24 cellular contexts compared by ENCODE assay signal in genomic region chr12:5549011-5549410, GRCh38.
DNase-seq lines count a peak whose midpoint lies in the region; ATAC-seq, FAIRE-seq and TF ChIP-seq lines count a peak whose summit lies in the region.
"Had no signal": no experiment of that assay in that cellular context is flagged by ENCODE, and none has a peak within 500 bp of the region (broad histone marks: within the 10 kb centered on the region; RNA-seq: fewer than 3 reads in every experiment).

No MANE protein-coding gene starts in this region.

- no peak for FAIRE-seq in H1 (lab: Jason Lieb, UNC)
- FAIRE-seq: A549, GM12892, GM18507, HTR-8/SVneo had no signal

- H3K36me3 Mint-ChIP-seq in WTC11: peaks cover 4% of the 10 kb centered on the region
- no peaks in the 10 kb centered on the region for H3K36me3 Mint-ChIP-seq in activated naive CD4-positive, alpha-beta T cell treated with anti-CD3 and anti-CD28 coated beads for 36 hours (ENCODE audit: low read depth)
- H3K36me3 Mint-ChIP-seq: IgD-negative memory B cell had no signal

- H4K20me1 ChIP-seq in H1 (replicated peaks in 1 of 2; ENCODE audit: control insufficient read depth in 1 of 2, insufficient read depth in 2 of 2, low read length in 2 of 2): no peaks in the 10 kb centered on the region

- WGBS in H1 (ENCODE audit: extremely low coverage in 1 of 2, insufficient coverage in 1 of 2, insufficient read length in 1 of 2, insufficient replicate concordance in 2 of 2, low coverage in 1 of 2, low lambda C conversion rate in 2 of 2, missing lambda C conversion rate in 1 of 2), 2 experiments: 98% methylated on average over 5 of the region's 5 CpGs; no CpG with 5 or more reads in 1 of the 2 experiments

- H3K4me3 Mint-ChIP-seq in WTC11: no peak overlapping the region
- H3K4me3 Mint-ChIP-seq in activated naive CD4-positive, alpha-beta T cell treated with anti-CD3 and anti-CD28 coated beads for 36 hours: no peak overlapping the region
- H3K4me3 Mint-ChIP-seq: CD4-positive, alpha-beta T cell; GM23338; HFFc6; IgD-negative memory B cell had no signal

- TF ChIP-seq POLR2A in H1 (IDR thresholded peaks at IDR 0.05; ENCODE audit: control extremely low read depth in 1 of 2, low read depth in 2 of 2, low read length in 2 of 2): no peak

- H3K56ac ChIP-seq in H1 (replicated peaks; ENCODE audit: insufficient read length, low read depth, low read length): no peak overlapping the region

- ATAC-seq in upper lobe of right lung (peak; percentile 13), WTC11 (no peak)
- ATAC-seq: A549, GM23338, HCT116 had no signal

- CTCF ChIA-PET in H1 (lab: Charles Lee; ENCODE audit: partially characterized antibody) (interaction anchor here (1.3 to 2.2 kb wide), 3 partner anchors 8 to 100 kb away, joined by 3 to 9 read pairs (median 3); no protein-coding TSS in a partner anchor), WTC11 (lab: Charles Lee) (no interaction called here)
- CTCF ChIA-PET in activated naive CD4-positive, alpha-beta T cell treated with anti-CD3 and anti-CD28 coated beads for 36 hours (lab: Charles Lee): no interaction called here

- no peak for TF ChIP-seq RAD21 in H1 (IDR thresholded peaks at IDR 0.05 in 1 of 2, conservative IDR thresholded peaks at IDR 0.05 in 1 of 2; ENCODE audit: low read depth in 2 of 2, low read length in 2 of 2)

- H2AFZ ChIP-seq in H1 (ENCODE audit: low read length): no peak overlapping the region
- H2AFZ ChIP-seq: GM23338 had no signal

- no peak overlapping the region for H4K5ac ChIP-seq in H1 (ENCODE audit: insufficient read length, low read depth, low read length)

- no peaks in the 10 kb centered on the region; the same call in 1 of the 2 replicates for H3K27me3 Mint-ChIP-seq in WTC11 (ENCODE audit: low read depth)
- H3K27me3 Mint-ChIP-seq in activated naive CD4-positive, alpha-beta T cell treated with anti-CD3 and anti-CD28 coated beads for 36 hours (ENCODE audit: low read depth): peaks cover 6% of the 10 kb centered on the region

- no peak overlapping the region for H4K91ac ChIP-seq in H1 (replicated peaks; ENCODE audit: insufficient read length, low read length)

- no peak overlapping the region for H2BK5ac ChIP-seq in H1 (ENCODE audit: low read depth, low read length)

- H3K4me3 ChIP-seq in H1 (ENCODE audit: extremely low read depth in 1 of 4, insufficient read depth in 2 of 4, low read depth in 3 of 4, low read length in 4 of 4) (no peak overlapping the region), mucosa of rectum (ENCODE audit: low read length in 2 of 2) (peak overlapping the region in 1 of 2 donors; percentile 8), upper lobe of right lung (no peak overlapping the region)
- H3K4me3 ChIP-seq: A549, GM23338 had no signal

- no peaks in the 10 kb centered on the region for H3K23me2 ChIP-seq in H1 (ENCODE audit: low read depth, low read length)

- H2BK120ac ChIP-seq in H1 (replicated peaks; ENCODE audit: low read depth, low read length): no peak overlapping the region

- H2AK5ac ChIP-seq in H1 (ENCODE audit: low read depth, low read length): no peak overlapping the region

- no peaks in the 10 kb centered on the region for H3K79me1 ChIP-seq in H1 (ENCODE audit: low read depth, low read length)

- H2BK20ac ChIP-seq in H1 (ENCODE audit: low read length): no peak overlapping the region

- no peak overlapping the region for H3K4ac ChIP-seq in H1 (replicated peaks; ENCODE audit: insufficient read length, low read depth, low read length)

- DNase-seq in D341Med (ENCODE audit: low spot score): peak; percentile 14
- DNase-seq in H1 (ENCODE audit: low read depth in 1 of 2, low spot score in 2 of 2): no peak
- DNase-seq in upper lobe of right lung: no peak
- no peak for DNase-seq in HuH-7 (ENCODE audit: low spot score)
- DNase-seq in WTC11 (ENCODE audit: low spot score): no peak
- no peak for DNase-seq in activated naive CD4-positive, alpha-beta T cell treated with anti-CD3 and anti-CD28 coated beads for 36 hours
- DNase-seq: AML-193; Caco-2; CD4-positive, alpha-beta T cell; DMS153; DMS79; GDM1; H7; HFFc6 had no signal

- H3K9ac ChIP-seq in H1 (replicated peaks in 1 of 4; ENCODE audit: extremely low read depth in 1 of 4, low read depth in 3 of 4, low read length in 3 of 4) (no peak overlapping the region), mucosa of rectum (ENCODE audit: low read depth in 1 of 2, low read length in 2 of 2) (no peak overlapping the region)

- no peak overlapping the region for H2BK15ac ChIP-seq in H1 (ENCODE audit: low read length)

- no peak overlapping the region for H3K27ac ChIP-seq in H1 (ENCODE audit: low read depth, low read length)
- H3K27ac ChIP-seq in mucosa of rectum (ENCODE audit: low read depth in 2 of 2, low read length in 2 of 2): peak overlapping the region; percentile 70 to 74
- no peak overlapping the region for H3K27ac ChIP-seq in upper lobe of right lung
- H3K27ac ChIP-seq: 22Rv1, A549, C4-2B had no signal

- H2BK12ac ChIP-seq in H1 (ENCODE audit: low read depth, low read length): peak overlapping the region; percentile 33; the same call in 1 of the 2 replicates

- H3K27ac Mint-ChIP-seq in WTC11: no peak overlapping the region
- no peak overlapping the region for H3K27ac Mint-ChIP-seq in activated naive CD4-positive, alpha-beta T cell treated with anti-CD3 and anti-CD28 coated beads for 36 hours
- H3K27ac Mint-ChIP-seq: CD4-positive, alpha-beta T cell; GM23338; HFFc6 had no signal

- H3K14ac ChIP-seq in H1 (ENCODE audit: insufficient read length): no peak overlapping the region

- H3K79me2 ChIP-seq in H1 (ENCODE audit: control insufficient read depth in 1 of 2, insufficient read depth in 2 of 2, low read length in 2 of 2): no peaks in the 10 kb centered on the region

- TF ChIP-seq CTCF in H1 (IDR thresholded peaks at IDR 0.05; ENCODE audit: control extremely low read depth in 1 of 3, insufficient read depth in 1 of 3, low read depth in 1 of 3, low read length in 3 of 3) (no peak), upper lobe of right lung (IDR thresholded peaks at IDR 0.05) (no peak), WTC11 (IDR thresholded peaks at IDR 0.05) (no peak)

- H4K8ac ChIP-seq in H1 (ENCODE audit: extremely low read depth, insufficient read depth, low read length): no peak overlapping the region

- H3K27me3 ChIP-seq in H1 (replicated peaks in 1 of 4; ENCODE audit: control insufficient read depth in 3 of 4, extremely low read depth in 1 of 4, insufficient read depth in 3 of 4, low read length in 3 of 4) (no peaks in the 10 kb centered on the region), mucosa of rectum (ENCODE audit: control insufficient read depth in 2 of 2, insufficient read depth in 2 of 2, low read length in 2 of 2) (no peaks in the 10 kb centered on the region), upper lobe of right lung (no peaks in the 10 kb centered on the region)

- POLR2A ChIA-PET in H1 (lab: Charles Lee; ENCODE audit: partially characterized antibody): no interaction called here
- POLR2A ChIA-PET in WTC11 (lab: Charles Lee): no interaction called here

- intact Hi-C loops in upper lobe of right lung (cut with DNase I): no loop called here
- intact Hi-C loops in activated naive CD4-positive, alpha-beta T cell treated with anti-CD3 and anti-CD28 coated beads for 36 hours (cut with micrococcal nuclease): no loop called here

- H3K4me1 ChIP-seq in H1 (replicated peaks in 1 of 4; ENCODE audit: control insufficient read depth in 3 of 4, insufficient read depth in 4 of 4, low read length in 3 of 4) (no peaks in the 10 kb centered on the region), mucosa of rectum (ENCODE audit: control insufficient read depth in 2 of 2, insufficient read depth in 2 of 2, low read length in 2 of 2) (peaks cover 13 to 14% of the 10 kb centered on the region in 2 donors), upper lobe of right lung (no peaks in the 10 kb centered on the region)
- H3K4me1 ChIP-seq: A549 had no signal

- H3K4me2 ChIP-seq in H1 (ENCODE audit: insufficient read depth in 1 of 2, low read depth in 2 of 2, low read length in 2 of 2): no peak overlapping the region
- H3K4me2 ChIP-seq: A549, GM23338 had no signal

- H3K9me3 Mint-ChIP-seq in WTC11: peaks cover 28% of the 10 kb centered on the region
- peaks cover 6% of the 10 kb centered on the region for H3K9me3 Mint-ChIP-seq in activated naive CD4-positive, alpha-beta T cell treated with anti-CD3 and anti-CD28 coated beads for 36 hours
- H3K9me3 Mint-ChIP-seq: HFFc6 had no signal

- no peak overlapping the region for H3K23ac ChIP-seq in H1 (ENCODE audit: insufficient read length)

- peaks cover 7% of the 10 kb centered on the region for H3K4me1 Mint-ChIP-seq in WTC11
- no peaks in the 10 kb centered on the region for H3K4me1 Mint-ChIP-seq in activated naive CD4-positive, alpha-beta T cell treated with anti-CD3 and anti-CD28 coated beads for 36 hours (ENCODE audit: low read depth)
- H3K4me1 Mint-ChIP-seq: IgD-negative memory B cell had no signal

- TF ChIP-seq EP300 in H1 (IDR thresholded peaks at IDR 0.05; ENCODE audit: borderline replicate concordance in 1 of 2, low read depth in 2 of 2, low read length in 2 of 2): no peak

- H3K9me3 ChIP-seq in H1 (ENCODE audit: insufficient read depth in 2 of 2, low read depth in 1 of 2, low read length in 1 of 2) (peaks cover 0 to under 1% of the 10 kb centered on the region in 2 experiments; a peak in 1 of 4 replicates), mucosa of rectum (ENCODE audit: control insufficient read depth in 2 of 2, low read length in 2 of 2) (no peaks in the 10 kb centered on the region), upper lobe of right lung (no peaks in the 10 kb centered on the region)
- H3K9me3 ChIP-seq: A549, Caco-2 had no signal

- no peak overlapping the region for H3K18ac ChIP-seq in H1 (ENCODE audit: extremely low read depth, low read length)

- H3K36me3 ChIP-seq in H1 (ENCODE audit: control insufficient read depth in 2 of 4, insufficient read depth in 4 of 4, low read length in 3 of 4) (no peaks in the 10 kb centered on the region), mucosa of rectum (ENCODE audit: control insufficient read depth in 2 of 2, insufficient read depth in 2 of 2, low read length in 2 of 2) (no peaks in the 10 kb centered on the region), upper lobe of right lung (no peaks in the 10 kb centered on the region)

TF ChIP-seq in H1, 55 proteins besides CTCF, POLR2A, EP300 and RAD21:
- TF ChIP-seq TEAD4 (IDR thresholded peaks at IDR 0.05; ENCODE audit: low read depth, low read length): no peak

TF ChIP-seq in WTC11, 78 proteins besides CTCF, POLR2A, EP300 and RAD21 (continues in another document):
- TF ChIP-seq ZNF232 (CRISPR knock-in tag; IDR thresholded peaks at IDR 0.05) (no peak), IRF2 (CRISPR knock-in tag; IDR thresholded peaks at IDR 0.05; ENCODE audit: borderline replicate concordance, low read depth) (no peak)

Comparison
In these comparisons a context has a peak if more than half of its experiments do, and no peak if none do; other contexts are left out.
1. H3K27ac ChIP-seq: peak in mucosa of rectum (2 of 2); none in H1 (single experiment) and upper lobe of right lung (single experiment).